In genomic region chr20:56412473-56412790, GRCh38 we compare ENCODE assay signal across 8 cellular contexts. TPM values are rescaled to one million over a fixed set of nuclear protein-coding genes. Genes with fewer than 3 reads are reported as not detected.
A peak's percentile ranks its signal among the peaks of the same experiment; 100 is the strongest.
DNase-seq lines count a peak whose midpoint lies in the region; ATAC-seq and TF ChIP-seq lines count a peak whose summit lies in the region.

No MANE protein-coding gene starts in this region.

- H3K4me1 Mint-ChIP-seq in activated T-helper 17 cell treated with anti-CD3 and anti-CD28 coated beads, Interleukin-2, amount 50 U/mL, for 72 hours: peaks cover 26% of the 10 kb centered on the region

- peaks cover 69% of the 10 kb centered on the region for H3K36me3 Mint-ChIP-seq in activated T-helper 17 cell treated with anti-CD3 and anti-CD28 coated beads, Interleukin-2, amount 50 U/mL, for 72 hours (ENCODE audit: low read depth)

- H3K4me3 ChIP-seq in HL-60 (replicated peaks; ENCODE audit: insufficient read depth, low read length) (peak overlapping the region; percentile 42), foreskin fibroblast (ENCODE audit: low read depth in 1 of 2, low read length in 2 of 2) (peak overlapping the region; percentile 22 to 32), spleen (peak overlapping the region; percentile 26 to 67 (median 33)), lower leg skin (ENCODE audit: low read depth, poor library complexity, severe bottlenecking) (no peak overlapping the region)

- H3K27ac ChIP-seq in HL-60 (replicated peaks) (peak overlapping the region; percentile 68), spleen (peak overlapping the region; percentile 71 to 92 (median 86))

- H3K36me3 ChIP-seq in spleen: peaks cover 0 to 26% (median 10%) of the 10 kb centered on the region in 6 donors

- TF ChIP-seq CTCF in HL-60 (IDR thresholded peaks at IDR 0.05; ENCODE audit: insufficient read depth, low read length) (no peak), foreskin fibroblast (IDR thresholded peaks at IDR 0.05; ENCODE audit: low read depth, low read length) (no peak), spleen (IDR thresholded peaks at IDR 0.05 in 8 of 11, conservative IDR thresholded peaks at IDR 0.05 in 3 of 11) (no peak), lower leg skin (IDR thresholded peaks at IDR 0.05) (no peak)

- DNase-seq in HL-60 (ENCODE audit: low read depth in 1 of 2, low spot score in 1 of 2) (no peak), foreskin fibroblast (no peak), spleen (no peak), lower leg skin (ENCODE audit: low spot score in 2 of 2) (no peak), globus pallidus (ENCODE audit: low spot score) (no peak)

- H3K27me3 ChIP-seq in HL-60 (ENCODE audit: insufficient read depth, poor library complexity, severe bottlenecking) (no peaks in the 10 kb centered on the region), spleen (replicated peaks in 1 of 7) (no peaks in the 10 kb centered on the region)

- intact Hi-C loops in spleen (cut with DNase I; ENCODE audit: low total_unique reads): no loop called here
- intact Hi-C loops in lower leg skin (cut with DNase I; ENCODE audit: low total_unique reads): no loop called here

- TF ChIP-seq POLR2A in spleen (IDR thresholded peaks at IDR 0.05): no peak
- TF ChIP-seq POLR2A in lower leg skin (IDR thresholded peaks at IDR 0.05): no peak

- ATAC-seq in activated T-helper 17 cell treated with anti-CD3 and anti-CD28 coated beads, Interleukin-2, amount 50 U/mL, for 72 hours (replicated peaks): no peak
- ATAC-seq in GM19035 (IDR thresholded peaks at IDR 0.05; ENCODE audit: unreplicated experiment) (no peak), HG02970 (IDR thresholded peaks at IDR 0.05; ENCODE audit: low FRiP score, unreplicated experiment) (no peak)

- 70 to 78% (median 72%) methylated on average over 7 of the region's 7 CpGs for WGBS in spleen, 5 donors
- 87 to 92% methylated on average over 7 of the region's 7 CpGs for WGBS in lower leg skin, 2 donors

- peaks cover 18 to 89% (median 61%) of the 10 kb centered on the region in 6 donors for H3K4me1 ChIP-seq in spleen

- peak overlapping the region; percentile 86 for H3K27ac Mint-ChIP-seq in activated T-helper 17 cell treated with anti-CD3 and anti-CD28 coated beads, Interleukin-2, amount 50 U/mL, for 72 hours

- H3K9me3 Mint-ChIP-seq in activated T-helper 17 cell treated with anti-CD3 and anti-CD28 coated beads, Interleukin-2, amount 50 U/mL, for 72 hours: no peaks in the 10 kb centered on the region

- peak overlapping the region; percentile 80 for H3K4me3 Mint-ChIP-seq in activated T-helper 17 cell treated with anti-CD3 and anti-CD28 coated beads, Interleukin-2, amount 50 U/mL, for 72 hours

- no peaks in the 10 kb centered on the region for H3K27me3 Mint-ChIP-seq in activated T-helper 17 cell treated with anti-CD3 and anti-CD28 coated beads, Interleukin-2, amount 50 U/mL, for 72 hours

- no peaks in the 10 kb centered on the region for H3K9me3 ChIP-seq in spleen

RNA-seq across cellular contexts. Expression of gene CASS4, which starts 0.4 kb away (rescaled TPM):
- 1 to 10 TPM; 5.1 to 9.4 TPM for total RNA-seq in activated T-helper 17 cell treated with anti-CD3 and anti-CD28 coated beads, Interleukin-2, amount 50 U/mL, for 72 hours
- total RNA-seq in spleen (10 to 100 TPM; 10.3 to 15.5 (median 12.5) TPM), lower leg skin (1 to 10 TPM in 2 of 4 donors, under 1 TPM in 2; 0.61 to 2.9 (median 1.4) TPM)
- 1 to 10 TPM; 1.2 to 1.9 (median 1.6) TPM for polyA plus RNA-seq in spleen

RNA-seq across cellular contexts. Expression of gene CSTF1, which starts 20.0 kb away (rescaled TPM):
- 10 to 100 TPM; 71.2 to 76.5 TPM for total RNA-seq in activated T-helper 17 cell treated with anti-CD3 and anti-CD28 coated beads, Interleukin-2, amount 50 U/mL, for 72 hours
- 10 to 100 TPM; 24.4 to 45.0 (median 32.9) TPM for total RNA-seq in spleen
- 10 to 100 TPM in 2 of 3 donors, 1 to 10 TPM in 1; 9.8 to 13.8 (median 10.9) TPM for polyA plus RNA-seq in spleen
- total RNA-seq in lower leg skin: 10 to 100 TPM; 29.5 to 41.4 (median 31.6) TPM

RNA-seq across cellular contexts. Expression of gene AURKA, which starts 20.4 kb away (rescaled TPM):
- 100 to 1,000 TPM in 1 of 2 donors, 10 to 100 TPM in 1; 86.3 to 112 TPM for total RNA-seq in activated T-helper 17 cell treated with anti-CD3 and anti-CD28 coated beads, Interleukin-2, amount 50 U/mL, for 72 hours
- total RNA-seq in spleen: 10 to 100 TPM in 1 of 7 donors, 1 to 10 TPM in 6; 3.0 to 10.0 (median 7.5) TPM
- 1 to 10 TPM; 1.6 to 7.2 (median 5.1) TPM for polyA plus RNA-seq in spleen
- 1 to 10 TPM; 3.9 to 8.7 (median 5.9) TPM for total RNA-seq in lower leg skin

RNA-seq across cellular contexts. Expression of gene FAM210B, which starts 53.7 kb away (rescaled TPM):
- total RNA-seq in activated T-helper 17 cell treated with anti-CD3 and anti-CD28 coated beads, Interleukin-2, amount 50 U/mL, for 72 hours: 1 to 10 TPM; 2.2 to 3.6 TPM
- total RNA-seq in spleen (10 to 100 TPM; 18.0 to 48.4 (median 30.3) TPM), lower leg skin (10 to 100 TPM; 39.4 to 81.3 (median 52.3) TPM)
- 10 to 100 TPM in 2 of 3 donors, 1 to 10 TPM in 1; 9.4 to 16.3 (median 10.8) TPM for polyA plus RNA-seq in spleen

RNA-seq across cellular contexts. Expression of gene RTF2, which starts 56.0 kb away (rescaled TPM):
- 10 to 100 TPM; 62.4 to 80.0 TPM for total RNA-seq in activated T-helper 17 cell treated with anti-CD3 and anti-CD28 coated beads, Interleukin-2, amount 50 U/mL, for 72 hours
- total RNA-seq in spleen (10 to 100 TPM; 50.3 to 89.3 (median 72.7) TPM), lower leg skin (10 to 100 TPM; 37.0 to 57.8 (median 47.9) TPM)
- polyA plus RNA-seq in spleen: 10 to 100 TPM; 66.2 to 83.9 (median 83.8) TPM

Comparison
In these comparisons a context has a peak if more than half of its experiments do, and no peak if none do; other contexts are left out.
1. RNA of gene AURKA, which starts 20.4 kb away (total RNA-seq): 86.3 to 112 TPM in activated T-helper 17 cell treated with anti-CD3 and anti-CD28 coated beads, Interleukin-2, amount 50 U/mL, for 72 hours; 3.0 to 10.0 TPM in spleen and 3.9 to 8.7 TPM in lower leg skin; every median in the first group is over 4 times any median in the second.